ENCODE assay signal across 21 cellular contexts in the genomic region with DNA sequence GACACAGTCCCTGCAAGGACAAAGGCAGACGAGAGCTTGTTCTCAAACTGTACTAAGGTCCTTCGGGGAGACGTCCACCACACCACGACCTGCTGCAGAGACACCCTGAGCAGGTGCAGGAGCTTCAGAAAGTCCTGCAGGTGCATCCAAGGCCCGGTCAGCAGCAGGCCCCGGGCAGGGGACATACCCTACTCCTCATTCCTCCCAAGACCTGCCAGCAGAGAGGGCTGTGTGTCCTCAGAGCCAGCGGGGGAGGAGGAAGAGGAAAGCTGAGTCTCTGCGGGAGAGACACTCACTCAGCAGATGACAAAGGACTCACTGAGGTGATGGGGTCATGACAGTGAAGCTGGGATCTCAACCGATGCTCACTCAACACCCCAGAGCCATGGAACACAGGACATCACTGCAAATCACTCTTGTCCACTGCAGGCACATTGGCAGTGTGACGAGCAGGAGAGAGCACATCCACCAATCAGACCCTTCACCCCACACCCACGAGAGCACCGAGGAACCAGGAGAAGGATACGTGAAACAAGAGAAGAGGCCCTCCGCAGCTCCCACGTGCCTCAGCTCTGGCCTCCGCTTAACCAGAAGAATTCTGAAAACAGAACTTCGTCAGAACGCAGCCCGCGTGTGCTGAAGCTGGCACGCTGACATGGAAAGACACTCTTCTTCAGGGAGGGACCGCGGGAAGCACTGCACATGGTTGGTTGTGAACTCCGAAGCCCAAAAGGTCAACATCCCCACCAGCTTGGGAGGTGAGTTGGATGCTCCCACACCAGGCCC. TPM values are rescaled to one million over a fixed set of nuclear protein-coding genes. Genes with fewer than 3 reads are reported as not detected.
A peak's percentile ranks its signal among the peaks of the same experiment; 100 is the strongest.
DNase-seq lines count a peak whose midpoint lies in the region; ATAC-seq and TF ChIP-seq lines count a peak whose summit lies in the region.
"Had no signal": no experiment of that assay in that cellular context is flagged by ENCODE, and none has a peak within 500 bp of the region (broad histone marks: within the 10 kb centered on the region; RNA-seq: fewer than 3 reads in every experiment).

No MANE protein-coding gene starts in this region.

- peak overlapping the region; percentile 12 for H3K4me3 Mint-ChIP-seq in glutamatergic neuron (ENCODE audit: unreplicated experiment)
- H3K4me3 Mint-ChIP-seq: CD4-positive, CD25-positive, alpha-beta regulatory T cell; HFFc6 had no signal

- H3K27me3 ChIP-seq in osteoblast (ENCODE audit: insufficient read depth, low read length) = no peaks in the 10 kb centered on the region

- no peak overlapping the region for H3K4me2 ChIP-seq in osteoblast (ENCODE audit: insufficient read depth, low read length)

- no peak overlapping the region for H3K27ac ChIP-seq in osteoblast (ENCODE audit: low read depth, low read length)
- H3K27ac ChIP-seq: GM23248, HL-60 had no signal

- peaks cover 27% of the 10 kb centered on the region for H3K4me1 Mint-ChIP-seq in glutamatergic neuron (ENCODE audit: low read depth, unreplicated experiment)

- H3K36me3 Mint-ChIP-seq in glutamatergic neuron (ENCODE audit: unreplicated experiment) = peaks cover 4% of the 10 kb centered on the region

- ATAC-seq in Right ventricle myocardium inferior = no peak

- H3K9me3 Mint-ChIP-seq in glutamatergic neuron (ENCODE audit: unreplicated experiment) = peaks cover 1% of the 10 kb centered on the region
- H3K9me3 Mint-ChIP-seq: CD4-positive, CD25-positive, alpha-beta regulatory T cell; HFFc6 had no signal

- DNase-seq in cardiac septum (ENCODE audit: low spot score) (peak; percentile 46), Right ventricle myocardium inferior (ENCODE audit: missing footprints) (no peak), glutamatergic neuron (peak; percentile 16), osteoblast (ENCODE audit: insufficient read length, low spot score, missing footprints) (peak; percentile 54), cerebellar cortex (ENCODE audit: low spot score) (no peak), erythroblast (lab: John Stamatoyannopoulos, UW) (no peak), DMS53 treated with DMSO at 0.1 percent for 48 hours (lab: John Stamatoyannopoulos, UW; ENCODE audit: unreplicated experiment) (no peak)
- DNase-seq: AML-193; Calu3; CD4-positive, CD25-positive, alpha-beta regulatory T cell; DMS79; GM23248; HFFc6; KBM-7; NCI-H1048; NCI-H146; NCI-H2107; NCI-H345; NCI-H69; NK-92 treated with Interleukin-12 subunit alpha and Interleukin-12 subunit beta, amount 100 ng/mL, for 24 hours had no signal

- H3K27ac Mint-ChIP-seq in glutamatergic neuron (ENCODE audit: unreplicated experiment) = no peak overlapping the region
- H3K27ac Mint-ChIP-seq: HFFc6 had no signal

- H2AFZ ChIP-seq in osteoblast (ENCODE audit: low read length) = no peak overlapping the region
- H2AFZ ChIP-seq: GM23248 had no signal

- peaks cover 6% of the 10 kb centered on the region for H3K27me3 Mint-ChIP-seq in glutamatergic neuron (ENCODE audit: unreplicated experiment)
- H3K27me3 Mint-ChIP-seq: CD4-positive, CD25-positive, alpha-beta regulatory T cell had no signal

- TF ChIP-seq POLR2A in erythroblast (IDR thresholded peaks at IDR 0.05; ENCODE audit: low read length) = no peak

- H3K4me3 ChIP-seq in osteoblast (ENCODE audit: insufficient read depth, low read length) = no peak overlapping the region
- H3K4me3 ChIP-seq: GM23248 had no signal

- peaks cover 30% of the 10 kb centered on the region for H4K20me1 ChIP-seq in osteoblast (ENCODE audit: insufficient read depth, low read length)

- H3K4me1 ChIP-seq in osteoblast (ENCODE audit: insufficient read depth, low read length) = no peaks in the 10 kb centered on the region

- H3K79me2 ChIP-seq in osteoblast (ENCODE audit: insufficient read depth, low read length) = peaks cover 44% of the 10 kb centered on the region

- no peaks in the 10 kb centered on the region for H3K9me3 ChIP-seq in osteoblast (ENCODE audit: low read depth, low read length)

- TF ChIP-seq CTCF in glutamatergic neuron (IDR thresholded peaks at IDR 0.05; ENCODE audit: partially characterized antibody, unreplicated experiment) (no peak), osteoblast (IDR thresholded peaks at IDR 0.05; ENCODE audit: extremely low read depth, low read depth, low read length) (no peak)

- peaks cover 3% of the 10 kb centered on the region for H3K36me3 ChIP-seq in osteoblast (ENCODE audit: insufficient read depth, low read length)

- intact Hi-C loops in cardiac septum (cut with DNase I) = no loop called here
- intact Hi-C loops in Right ventricle myocardium inferior (cut with DNase I) = no loop called here

RNA-seq across cellular contexts. Expression of gene HDAC4, which starts 9.3 kb away (rescaled TPM):
- 34.4 TPM for total RNA-seq in cardiac septum
- 30.7 TPM for total RNA-seq in Right ventricle myocardium inferior
- 90.6 TPM for total RNA-seq in glutamatergic neuron (ENCODE audit: unreplicated experiment)
- 23.3 and 30.8 TPM in 2 replicates for total RNA-seq in osteoblast

Comparison
In these comparisons a context has a peak if more than half of its experiments do, and no peak if none do; other contexts are left out.
1. DNase-seq: peak in cardiac septum (single experiment), glutamatergic neuron (single experiment) and osteoblast (single experiment); none in Right ventricle myocardium inferior (single experiment), cerebellar cortex (single experiment), erythroblast (0 of 2) and DMS53 treated with DMSO at 0.1 percent for 48 hours (single experiment).